In genomic region chr19:45729774-45730388, GRCh38 we compare ENCODE assay signal across 6 cellular contexts. TPM values are rescaled to one million over a fixed set of nuclear protein-coding genes. Genes with fewer than 3 reads are reported as not detected.
DNase-seq lines count a peak whose midpoint lies in the region; ATAC-seq and TF ChIP-seq lines count a peak whose summit lies in the region.

No MANE protein-coding gene starts in this region.

- H3K36me3 Mint-ChIP-seq in T-helper 1 cell treated with Interleukin-12 subunit alpha and Interleukin-12 subunit beta and Interleukin-4 antibody, amounts not matched to agents 30 μg/mL and 1 μg/mL, for 36 hours (ENCODE audit: low read depth), result peaks cover 1% of the 10 kb centered on the region
- no peaks in the 10 kb centered on the region for H3K36me3 Mint-ChIP-seq in progenitor cell of endocrine pancreas (ENCODE audit: insufficient read depth)

- H3K4me1 Mint-ChIP-seq in T-helper 1 cell treated with Interleukin-12 subunit alpha and Interleukin-12 subunit beta and Interleukin-4 antibody, amounts not matched to agents 30 μg/mL and 1 μg/mL, for 36 hours (ENCODE audit: low read depth), result peaks cover 19% of the 10 kb centered on the region
- peaks cover 12% of the 10 kb centered on the region for H3K4me1 Mint-ChIP-seq in progenitor cell of endocrine pancreas (ENCODE audit: low read depth)

- H3K4me3 Mint-ChIP-seq in T-helper 1 cell treated with Interleukin-12 subunit alpha and Interleukin-12 subunit beta and Interleukin-4 antibody, amounts not matched to agents 30 μg/mL and 1 μg/mL, for 36 hours, result peak overlapping the region; percentile 96
- peak overlapping the region; percentile 90 for H3K4me3 Mint-ChIP-seq in progenitor cell of endocrine pancreas (ENCODE audit: low read depth)

- no peaks in the 10 kb centered on the region for H3K9me3 Mint-ChIP-seq in T-helper 1 cell treated with Interleukin-12 subunit alpha and Interleukin-12 subunit beta and Interleukin-4 antibody, amounts not matched to agents 30 μg/mL and 1 μg/mL, for 36 hours
- H3K9me3 Mint-ChIP-seq in progenitor cell of endocrine pancreas (ENCODE audit: low read depth), result no peaks in the 10 kb centered on the region

- no peak for ATAC-seq in GM19035 (IDR thresholded peaks at IDR 0.05; ENCODE audit: unreplicated experiment)

- DNase-seq in T-helper 1 cell (no peak), dermis blood vessel endothelial cell (peak; percentile 55), progenitor cell of endocrine pancreas (ENCODE audit: low spot score, unreplicated experiment) (no peak)
- DNase-seq in effector CD4-positive, alpha-beta T cell, result no peak

- TF ChIP-seq CTCF in progenitor cell of endocrine pancreas (IDR thresholded peaks at IDR 0.05; ENCODE audit: unreplicated experiment), result no peak

- H3K27me3 Mint-ChIP-seq in T-helper 1 cell treated with Interleukin-12 subunit alpha and Interleukin-12 subunit beta and Interleukin-4 antibody, amounts not matched to agents 30 μg/mL and 1 μg/mL, for 36 hours (ENCODE audit: low read depth), result no peaks in the 10 kb centered on the region
- no peaks in the 10 kb centered on the region for H3K27me3 Mint-ChIP-seq in progenitor cell of endocrine pancreas

- peak overlapping the region; percentile 96 for H3K27ac Mint-ChIP-seq in T-helper 1 cell treated with Interleukin-12 subunit alpha and Interleukin-12 subunit beta and Interleukin-4 antibody, amounts not matched to agents 30 μg/mL and 1 μg/mL, for 36 hours
- peak overlapping the region; percentile 90 for H3K27ac Mint-ChIP-seq in progenitor cell of endocrine pancreas

RNA-seq across cellular contexts. Expression of gene FBXO46, which starts 0.8 kb away (rescaled TPM):
- total RNA-seq in dermis blood vessel endothelial cell, result 7.7 and 7.8 TPM in 2 replicates
- total RNA-seq in progenitor cell of endocrine pancreas, result 41.6 and 44.7 TPM in 2 replicates

RNA-seq across cellular contexts. Expression of gene MEIOSIN, which starts 3.4 kb away (rescaled TPM):
- total RNA-seq in dermis blood vessel endothelial cell (not detected in 2 replicates), progenitor cell of endocrine pancreas (not detected in 2 replicates)

RNA-seq across cellular contexts. Expression of gene QPCTL, which starts 37.4 kb away (rescaled TPM):
- 8.3 and 11.8 TPM in 2 replicates for total RNA-seq in dermis blood vessel endothelial cell
- 9.0 and 10.8 TPM in 2 replicates for total RNA-seq in progenitor cell of endocrine pancreas

RNA-seq across cellular contexts. Expression of gene SNRPD2, which starts 38.1 kb away (rescaled TPM):
- total RNA-seq in dermis blood vessel endothelial cell, result 218 and 295 TPM in 2 replicates
- total RNA-seq in progenitor cell of endocrine pancreas, result 401 and 414 TPM in 2 replicates

RNA-seq across cellular contexts. Expression of gene SIX5, which starts 39.2 kb away (rescaled TPM):
- total RNA-seq in dermis blood vessel endothelial cell (9.8 and 11.7 TPM in 2 replicates), progenitor cell of endocrine pancreas (36.9 and 42.3 TPM in 2 replicates)
